ENCODE assay signal across 8 cellular contexts in the genomic region with DNA sequence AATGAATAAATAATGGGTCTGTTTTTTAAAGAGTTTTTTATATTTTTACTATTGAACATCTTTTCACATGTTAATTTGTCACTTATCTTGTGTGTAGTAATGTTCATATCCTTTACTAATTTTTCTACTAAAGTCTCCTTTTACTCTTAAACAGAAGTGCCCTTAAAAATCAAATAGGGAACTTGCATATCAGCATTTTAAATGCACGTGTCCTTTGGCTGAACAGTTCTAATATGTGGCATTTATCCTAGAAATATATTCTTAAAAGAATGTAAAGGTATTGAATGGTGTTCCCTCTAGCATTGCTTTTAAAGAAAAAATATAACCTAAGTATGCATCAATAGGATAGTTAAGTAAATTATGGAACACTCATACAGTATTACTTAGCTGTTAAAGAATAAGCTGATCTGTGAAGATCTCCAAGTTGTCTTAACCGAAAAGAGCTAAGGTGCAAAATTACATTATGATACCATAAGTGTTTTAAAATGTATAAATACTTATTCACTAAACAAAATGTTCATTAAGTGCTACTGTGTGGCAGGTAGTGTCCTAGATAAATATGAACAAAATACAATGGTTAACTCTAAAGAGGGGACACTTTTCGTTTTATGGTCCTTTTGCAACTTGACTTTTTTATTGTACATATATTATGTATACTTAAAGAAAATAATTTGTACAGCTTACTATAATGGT. TPM values are rescaled to one million over a fixed set of nuclear protein-coding genes. Genes with fewer than 3 reads are reported as not detected.
A peak's percentile ranks its signal among the peaks of the same experiment; 100 is the strongest.
DNase-seq lines count a peak whose midpoint lies in the region; ATAC-seq and TF ChIP-seq lines count a peak whose summit lies in the region.

No MANE protein-coding gene starts in this region.

- H3K4me1 ChIP-seq in HCT116 (ENCODE audit: control insufficient read depth in 1 of 2, insufficient read depth in 2 of 2, low read length in 2 of 2) (no peaks in the 10 kb centered on the region), skeletal muscle satellite cell (ENCODE audit: control insufficient read depth, insufficient read depth, low read length) (peaks cover 7% of the 10 kb centered on the region)

- peaks cover 5 to 12% (median 11%) of the 10 kb centered on the region in 3 donors for H3K4me1 Mint-ChIP-seq in T-cell

- TF ChIP-seq RAD21 in HCT116 (IDR thresholded peaks at IDR 0.05; ENCODE audit: low read depth) = no peak

- DNase-seq in HCT116 (ENCODE audit: low read depth, low spot score) = no peak
- no peak for DNase-seq in T-cell
- DNase-seq in fibroblast of villous mesenchyme (ENCODE audit: low read depth) = no peak
- no peak for DNase-seq in COR-L47 (lab: John Stamatoyannopoulos, UW)
- DNase-seq in NAMALWA (ENCODE audit: low spot score) = no peak

- H3K4me2 ChIP-seq in HCT116 (ENCODE audit: low read length) (peak overlapping the region; percentile 71), skeletal muscle satellite cell (ENCODE audit: low read length) (peak overlapping the region; percentile 78)

- POLR2A ChIA-PET in HCT116 (lab: Charles Lee) = interaction anchor here (0.9 to 1.3 kb wide), 2 partner anchors 11 to 14 kb away, joined by 3 read pairs; a partner anchor contains a TSS
- POLR2A ChIA-PET in T-cell (lab: Charles Lee) = interaction anchor here in 1 of 2 donors (1.0 kb wide), 1 partner anchor 14 kb away, joined by 3 read pairs; a partner anchor contains a TSS

- H3K27me3 Mint-ChIP-seq in T-cell = peaks cover 28 to 32% of the 10 kb centered on the region in 2 donors

- no peaks in the 10 kb centered on the region for H4K20me1 ChIP-seq in HCT116 (ENCODE audit: insufficient read depth)

- intact Hi-C loops in HCT116 (cut with micrococcal nuclease) = no loop called here

- H3K27ac Mint-ChIP-seq in T-cell = no peak overlapping the region

- BruUV-seq in HCT116 (replicated peaks; lab: Mats Ljungman, UMichigan) = no TSS peak

- H3K4me3 ChIP-seq in HCT116 (replicated peaks in 1 of 2; ENCODE audit: low read depth in 1 of 2, low read length in 2 of 2) (peak overlapping the region; percentile 56 to 59), fibroblast of villous mesenchyme (ENCODE audit: low read depth, low read length) (peak overlapping the region; percentile 80), skeletal muscle satellite cell (ENCODE audit: low read length) (peak overlapping the region; percentile 86)

- H3K36me3 ChIP-seq in HCT116 (ENCODE audit: control insufficient read depth in 1 of 2, insufficient read depth in 2 of 2, low read length in 2 of 2) = peaks cover 5 to 12% of the 10 kb centered on the region in 2 experiments; a peak in 2 of 4 replicates
- H3K36me3 ChIP-seq in skeletal muscle satellite cell (ENCODE audit: insufficient read depth, low read length) = peaks cover 34% of the 10 kb centered on the region

- H3K27me3 ChIP-seq in HCT116 (ENCODE audit: insufficient read depth, low read length) (no peaks in the 10 kb centered on the region), skeletal muscle satellite cell (ENCODE audit: control insufficient read depth, insufficient read depth, low read length) (no peaks in the 10 kb centered on the region)

- RAD21 ChIA-PET in HCT116 (lab: Charles Lee; ENCODE audit: low non-redundant PET in 1 of 2, low total read pairs in 2 of 2, uncharacterized antibody in 2 of 2, unreplicated experiment in 2 of 2) = no interaction called here

- H3K4me3 Mint-ChIP-seq in T-cell = peak overlapping the region; percentile 57 to 73 (median 67)

- CTCF ChIA-PET in HCT116 (lab: Charles Lee) = no interaction called here
- CTCF ChIA-PET in T-cell (lab: Charles Lee) = interaction anchor here in 1 of 2 donors (2.4 kb wide), 1 partner anchor 75 kb away, joined by 12 read pairs; no protein-coding TSS in a partner anchor

- H2AFZ ChIP-seq in HCT116 (ENCODE audit: low read depth, low read length, poor library complexity, severe bottlenecking) = peak overlapping the region; percentile 43

- peak overlapping the region; percentile 50; the same call in 1 of the 2 replicates for H3K9ac ChIP-seq in HCT116 (ENCODE audit: low read length)
- peak overlapping the region; percentile 89 for H3K9ac ChIP-seq in skeletal muscle satellite cell (ENCODE audit: low read depth, low read length)

- H3K9me2 ChIP-seq in HCT116 (ENCODE audit: insufficient read depth) = no peaks in the 10 kb centered on the region

- no peak for TF ChIP-seq CTCF in HCT116 (IDR thresholded peaks at IDR 0.05 in 2 of 3, conservative IDR thresholded peaks at IDR 0.05 in 1 of 3; ENCODE audit: borderline replicate concordance in 1 of 3, insufficient read depth in 1 of 3, low read depth in 2 of 3, low read length in 2 of 3)
- no peak for TF ChIP-seq CTCF in fibroblast of villous mesenchyme (IDR thresholded peaks at IDR 0.05; ENCODE audit: insufficient read depth, low read depth, low read length)

- H3K36me3 Mint-ChIP-seq in T-cell = peaks cover 16% of the 10 kb centered on the region

- no peaks in the 10 kb centered on the region for H3K79me2 ChIP-seq in HCT116 (ENCODE audit: insufficient read depth, low read length)

- ATAC-seq in HCT116 (no peak), T-cell (replicated peaks in 1 of 4) (no peak), GM21529 (IDR thresholded peaks at IDR 0.05; ENCODE audit: unreplicated experiment) (no peak), HG02763 (IDR thresholded peaks at IDR 0.05; ENCODE audit: unreplicated experiment) (no peak)

- TF ChIP-seq POLR2A in HCT116 (IDR thresholded peaks at IDR 0.05; ENCODE audit: borderline replicate concordance, extremely low read depth, insufficient read depth, insufficient read length) = no peak

- no peaks in the 10 kb centered on the region for H3K9me3 Mint-ChIP-seq in T-cell

- no peak overlapping the region for H3K27ac ChIP-seq in HCT116 (ENCODE audit: low read depth, low read length)

- H3K9me3 ChIP-seq in HCT116 (ENCODE audit: control insufficient read depth in 1 of 2, insufficient read depth in 1 of 2, low read depth in 1 of 2, low read length in 2 of 2) (no peaks in the 10 kb centered on the region), skeletal muscle satellite cell (replicated peaks; ENCODE audit: low read length) (no peaks in the 10 kb centered on the region)

TF ChIP-seq in HCT116, 20 proteins besides CTCF, POLR2A, EP300 and RAD21 (continues in another document):
- TF ChIP-seq, protein P1, sequence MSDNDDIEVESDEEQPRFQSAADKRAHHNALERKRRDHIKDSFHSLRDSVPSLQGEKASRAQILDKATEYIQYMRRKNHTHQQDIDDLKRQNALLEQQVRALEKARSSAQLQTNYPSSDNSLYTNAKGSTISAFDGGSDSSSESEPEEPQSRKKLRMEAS (IDR thresholded peaks at IDR 0.05) = no peak
- TF ChIP-seq ZFX (IDR thresholded peaks at IDR 0.05) (no peak), YY1 (IDR thresholded peaks at IDR 0.05; ENCODE audit: extremely low read depth, insufficient replicate concordance, low read depth, low read length) (no peak), ZNF274 (IDR thresholded peaks at IDR 0.05; ENCODE audit: low read depth, low read length) (no peak)
- TF ChIP-seq, protein P2, sequence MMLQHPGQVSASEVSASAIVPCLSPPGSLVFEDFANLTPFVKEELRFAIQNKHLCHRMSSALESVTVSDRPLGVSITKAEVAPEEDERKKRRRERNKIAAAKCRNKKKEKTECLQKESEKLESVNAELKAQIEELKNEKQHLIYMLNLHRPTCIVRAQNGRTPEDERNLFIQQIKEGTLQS (IDR thresholded peaks at IDR 0.05) = no peak
- TF ChIP-seq, protein P3, sequence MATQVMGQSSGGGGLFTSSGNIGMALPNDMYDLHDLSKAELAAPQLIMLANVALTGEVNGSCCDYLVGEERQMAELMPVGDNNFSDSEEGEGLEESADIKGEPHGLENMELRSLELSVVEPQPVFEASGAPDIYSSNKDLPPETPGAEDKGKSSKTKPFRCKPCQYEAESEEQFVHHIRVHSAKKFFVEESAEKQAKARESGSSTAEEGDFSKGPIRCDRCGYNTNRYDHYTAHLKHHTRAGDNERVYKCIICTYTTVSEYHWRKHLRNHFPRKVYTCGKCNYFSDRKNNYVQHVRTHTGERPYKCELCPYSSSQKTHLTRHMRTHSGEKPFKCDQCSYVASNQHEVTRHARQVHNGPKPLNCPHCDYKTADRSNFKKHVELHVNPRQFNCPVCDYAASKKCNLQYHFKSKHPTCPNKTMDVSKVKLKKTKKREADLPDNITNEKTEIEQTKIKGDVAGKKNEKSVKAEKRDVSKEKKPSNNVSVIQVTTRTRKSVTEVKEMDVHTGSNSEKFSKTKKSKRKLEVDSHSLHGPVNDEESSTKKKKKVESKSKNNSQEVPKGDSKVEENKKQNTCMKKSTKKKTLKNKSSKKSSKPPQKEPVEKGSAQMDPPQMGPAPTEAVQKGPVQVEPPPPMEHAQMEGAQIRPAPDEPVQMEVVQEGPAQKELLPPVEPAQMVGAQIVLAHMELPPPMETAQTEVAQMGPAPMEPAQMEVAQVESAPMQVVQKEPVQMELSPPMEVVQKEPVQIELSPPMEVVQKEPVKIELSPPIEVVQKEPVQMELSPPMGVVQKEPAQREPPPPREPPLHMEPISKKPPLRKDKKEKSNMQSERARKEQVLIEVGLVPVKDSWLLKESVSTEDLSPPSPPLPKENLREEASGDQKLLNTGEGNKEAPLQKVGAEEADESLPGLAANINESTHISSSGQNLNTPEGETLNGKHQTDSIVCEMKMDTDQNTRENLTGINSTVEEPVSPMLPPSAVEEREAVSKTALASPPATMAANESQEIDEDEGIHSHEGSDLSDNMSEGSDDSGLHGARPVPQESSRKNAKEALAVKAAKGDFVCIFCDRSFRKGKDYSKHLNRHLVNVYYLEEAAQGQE (IDR thresholded peaks at IDR 0.05; ENCODE audit: low read depth) = no peak

RNA-seq across cellular contexts. Expression of a gene that starts 0.6 kb away (rescaled TPM):
- total RNA-seq in HCT116 (2021; ENCODE audit: unreplicated experiment) (3.6 TPM), T-cell (1 to 10 TPM; 1.1 to 2.0 (median 1.2) TPM), fibroblast of villous mesenchyme (5.6 and 6.8 TPM in 2 replicates)
- polyA plus RNA-seq in HCT116 (2012) = 1.5 and 2.1 TPM in 2 replicates
- 4.4 and 5.6 TPM in 2 replicates for total RNA-seq in skeletal muscle satellite cell (2012; rRNA removed)

RNA-seq across cellular contexts. Expression of a gene that starts 13.8 kb away (rescaled TPM):
- 10.3 TPM for total RNA-seq in HCT116 (2021; ENCODE audit: unreplicated experiment)
- polyA plus RNA-seq in HCT116 (2012) = 3.8 and 9.9 TPM in 2 replicates
- 10 to 100 TPM in 4 of 5 donors, 1 to 10 TPM in 1; 9.0 to 20.4 (median 19.2) TPM for total RNA-seq in T-cell
- total RNA-seq in fibroblast of villous mesenchyme = 8.7 and 21.6 TPM in 2 replicates
- total RNA-seq in skeletal muscle satellite cell (2012; rRNA removed) = 8.6 and 8.7 TPM in 2 replicates

RNA-seq across cellular contexts. Expression of a gene that starts 21.6 kb away (rescaled TPM):
- not detected for total RNA-seq in HCT116 (2021; ENCODE audit: unreplicated experiment)
- polyA plus RNA-seq in HCT116 (2012) = not detected in 2 replicates
- under 1 TPM in 1 of 5 donors, not detected in 4; 0.32 TPM for total RNA-seq in T-cell
- 0.64 and 1.7 TPM in 2 replicates for total RNA-seq in fibroblast of villous mesenchyme
- 1.3 and 1.5 TPM in 2 replicates for total RNA-seq in skeletal muscle satellite cell (2012; rRNA removed)

RNA-seq across cellular contexts. Expression of a gene that starts 28.7 kb away (rescaled TPM):
- 4.8 TPM for total RNA-seq in HCT116 (2021; ENCODE audit: unreplicated experiment)
- 1.3 and 2.5 TPM in 2 replicates for polyA plus RNA-seq in HCT116 (2012)
- total RNA-seq in T-cell = 10 to 100 TPM in 3 of 5 donors, 1 to 10 TPM in 2; 2.9 to 12.4 (median 10.1) TPM
- 5.2 and 5.5 TPM in 2 replicates for total RNA-seq in fibroblast of villous mesenchyme
- 3.8 and 3.9 TPM in 2 replicates for total RNA-seq in skeletal muscle satellite cell (2012; rRNA removed)

RNA-seq across cellular contexts. Expression of a gene that starts 55.2 kb away (rescaled TPM):
- total RNA-seq in HCT116 (2021; ENCODE audit: unreplicated experiment) (10.1 TPM), T-cell (1 to 10 TPM in 3 of 5 donors, under 1 TPM in 2; 0.79 to 1.5 (median 1.1) TPM), fibroblast of villous mesenchyme (3.5 and 3.9 TPM in 2 replicates)
- 7.1 and 7.4 TPM in 2 replicates for polyA plus RNA-seq in HCT116 (2012)
- total RNA-seq in skeletal muscle satellite cell (2012; rRNA removed) = 0.87 and 1.3 TPM in 2 replicates
